Comparison of ENCODE assay signal across 23 cellular contexts in the genomic region with DNA sequence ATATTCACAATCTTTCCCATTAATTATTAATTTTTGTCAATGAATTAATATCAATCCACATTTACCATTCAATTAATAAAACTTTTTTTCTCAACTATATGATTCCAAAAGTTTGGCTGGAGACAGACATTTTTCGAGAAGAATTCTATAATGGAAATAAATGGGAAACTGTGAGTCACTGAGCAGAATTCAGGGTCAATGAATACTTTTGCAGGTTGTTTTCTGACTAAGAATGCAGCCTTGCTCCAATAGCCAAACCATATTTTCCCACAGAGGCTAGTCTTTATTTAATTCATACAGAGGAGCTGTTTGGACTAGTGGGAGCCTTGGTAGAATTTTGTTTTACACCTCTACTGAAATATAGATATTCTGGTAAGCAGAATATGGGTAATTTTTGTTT.
"Had no signal": no experiment of that assay in that cellular context is flagged by ENCODE, and none has a peak within 500 bp of the region (broad histone marks: within the 10 kb centered on the region; RNA-seq: fewer than 3 reads in every experiment).

No MANE protein-coding gene starts in this region.

- H3K4me1 ChIP-seq: pancreas, right lobe of liver, thyroid gland had no signal

- DNase-seq: effector memory CD4-positive, alpha-beta T cell; foreskin fibroblast; gastrocnemius medialis; head of caudate nucleus; kidney; mesenchymal stem cell; mucosa of descending colon; naive B cell; pancreas; right lobe of liver; stimulated activated CD4-positive, alpha-beta T cell treated with anti-CD3 and anti-CD28 coated beads, Interleukin-12 subunit alpha, Interleukin-12 subunit beta, amount 100 ng/mL, for 4 hours; stimulated activated CD4-positive, alpha-beta T cell treated with anti-CD3 and anti-CD28 coated beads, Interleukin-1b, Interleukin-23, amount 100 ng/mL, for 48 hours; stimulated activated CD4-positive, alpha-beta T cell treated with anti-CD3 and anti-CD28 coated beads, Interleukin-4, amount 100 ng/mL, for 1 hour; stimulated activated CD8-positive, alpha-beta memory T cell treated with anti-CD3 and anti-CD28 coated beads, Interleukin-4, amount 100 ng/mL, for 48 hours; stimulated activated naive CD4-positive, alpha-beta T cell; stimulated activated naive CD8-positive, alpha-beta T cell treated with anti-CD3 and anti-CD28 coated beads, Interleukin-15, amount 100 ng/mL, for 72 hours; thyroid gland; trophoblast cell had no signal

- H3K4me3 ChIP-seq: gastrocnemius medialis, mucosa of descending colon, pancreas, right lobe of liver, smooth muscle cell, thyroid gland, vagina had no signal

- H3K9me3 ChIP-seq: gastrocnemius medialis, mucosa of descending colon, neutrophil, pancreas, right lobe of liver, thyroid gland, vagina had no signal

- H3K27me3 ChIP-seq: gastrocnemius medialis, neutrophil, pancreas, right lobe of liver, thyroid gland, vagina had no signal

- H3K27ac ChIP-seq: gastrocnemius medialis, neutrophil, pancreas, right lobe of liver, thyroid gland, vagina had no signal

- ATAC-seq: gastrocnemius medialis; left lobe of liver; mucosa of descending colon; natural killer cell treated with Interleukin-12 subunit alpha and Interleukin-12 subunit beta and Interleukin-15 and Interleukin-18, amount 100 ng/mL, for 72 hours; pancreas; right lobe of liver; stimulated activated naive CD8-positive, alpha-beta T cell treated with anti-CD3 and anti-CD28 coated beads, Interleukin-15, amount 100 ng/mL, for 72 hours had no signal
